ENCODE assay signal across 14 cellular contexts in the genomic region with DNA sequence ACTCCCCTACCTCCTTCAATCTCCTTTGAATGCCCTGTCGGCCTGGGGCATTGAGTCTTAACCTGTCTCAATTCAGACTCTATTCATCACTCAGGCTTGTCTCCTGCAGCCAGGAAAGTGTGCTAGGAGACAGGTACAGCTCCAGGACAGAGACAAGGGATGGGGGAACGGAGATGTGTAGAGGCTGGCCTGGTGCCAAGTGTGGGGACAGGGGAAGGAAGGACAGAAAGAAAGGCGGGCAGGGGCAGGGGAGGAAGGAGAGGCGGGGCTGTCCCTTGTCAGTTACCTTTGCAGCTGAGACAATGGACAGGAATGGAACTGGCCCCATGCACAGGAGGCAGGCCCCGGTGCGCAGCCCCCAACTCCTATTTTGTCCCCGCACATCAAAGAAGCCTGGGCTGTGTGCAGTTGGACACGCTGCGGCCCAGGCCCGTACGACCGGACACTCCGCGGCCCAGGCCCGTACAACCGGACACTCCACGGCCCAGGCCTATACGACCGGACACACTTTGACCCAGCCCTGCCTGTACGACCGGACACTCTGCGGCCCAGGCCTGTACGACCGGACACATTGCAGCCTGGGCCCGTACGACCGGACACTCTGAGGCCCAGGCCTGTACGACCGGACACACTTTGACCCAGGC.
"Had no signal": no experiment of that assay in that cellular context is flagged by ENCODE, and none has a peak within 500 bp of the region (broad histone marks: within the 10 kb centered on the region; RNA-seq: fewer than 3 reads in every experiment).

No MANE protein-coding gene starts in this region.

- DNase-seq: activated CD4-positive, alpha-beta T cell treated with anti-CD3 and anti-CD28 coated beads for 1 hour; activated CD4-positive, alpha-beta T cell treated with anti-CD3 and anti-CD28 coated beads, Interleukin-2, amount 50 U/mL, for 48 hours; activated CD8-positive, alpha-beta memory T cell treated with anti-CD3 and anti-CD28 coated beads, Interleukin-2, amount 10 ng/mL, durations not matched to agents 7 days and 5 days; activated naive CD4-positive, alpha-beta T cell treated with anti-CD3 and anti-CD28 coated beads, Interleukin-2, amount 10 ng/mL, durations not matched to agents 7 days and 5 days; activated T-cell treated with anti-CD3 and anti-CD28 coated beads, Interleukin-2, amount 50 U/mL, for 24 hours; dorsolateral prefrontal cortex; hypothalamus; kidney; nephron progenitor cell; stimulated activated CD4-positive, alpha-beta T cell treated with anti-CD3 and anti-CD28 coated beads, Interleukin-12 subunit alpha, Interleukin-12 subunit beta, amount 100 ng/mL, for 4 hours; stimulated activated CD4-positive, alpha-beta T cell treated with anti-CD3 and anti-CD28 coated beads, Interleukin-2, amount 100 ng/mL, for 24 hours; thyroid gland; uterus had no signal

- H3K27ac ChIP-seq: esophagus muscularis mucosa, thyroid gland, uterus had no signal

- H3K4me1 ChIP-seq: uterus had no signal

- H3K27me3 ChIP-seq: esophagus muscularis mucosa, thyroid gland, uterus had no signal

- H3K36me3 ChIP-seq: thyroid gland, uterus had no signal

- H3K4me3 ChIP-seq: dorsolateral prefrontal cortex, esophagus muscularis mucosa, thyroid gland, uterus had no signal

- ATAC-seq: activated CD8-positive, alpha-beta memory T cell treated with anti-CD3 and anti-CD28 coated beads, Interleukin-2, amount 10 ng/mL, durations not matched to agents 7 days and 5 days had no signal

- H3K9me3 ChIP-seq: esophagus muscularis mucosa, thyroid gland, uterus had no signal
